Comparison of ENCODE assay signal across 1 cellular context in the genomic region with DNA sequence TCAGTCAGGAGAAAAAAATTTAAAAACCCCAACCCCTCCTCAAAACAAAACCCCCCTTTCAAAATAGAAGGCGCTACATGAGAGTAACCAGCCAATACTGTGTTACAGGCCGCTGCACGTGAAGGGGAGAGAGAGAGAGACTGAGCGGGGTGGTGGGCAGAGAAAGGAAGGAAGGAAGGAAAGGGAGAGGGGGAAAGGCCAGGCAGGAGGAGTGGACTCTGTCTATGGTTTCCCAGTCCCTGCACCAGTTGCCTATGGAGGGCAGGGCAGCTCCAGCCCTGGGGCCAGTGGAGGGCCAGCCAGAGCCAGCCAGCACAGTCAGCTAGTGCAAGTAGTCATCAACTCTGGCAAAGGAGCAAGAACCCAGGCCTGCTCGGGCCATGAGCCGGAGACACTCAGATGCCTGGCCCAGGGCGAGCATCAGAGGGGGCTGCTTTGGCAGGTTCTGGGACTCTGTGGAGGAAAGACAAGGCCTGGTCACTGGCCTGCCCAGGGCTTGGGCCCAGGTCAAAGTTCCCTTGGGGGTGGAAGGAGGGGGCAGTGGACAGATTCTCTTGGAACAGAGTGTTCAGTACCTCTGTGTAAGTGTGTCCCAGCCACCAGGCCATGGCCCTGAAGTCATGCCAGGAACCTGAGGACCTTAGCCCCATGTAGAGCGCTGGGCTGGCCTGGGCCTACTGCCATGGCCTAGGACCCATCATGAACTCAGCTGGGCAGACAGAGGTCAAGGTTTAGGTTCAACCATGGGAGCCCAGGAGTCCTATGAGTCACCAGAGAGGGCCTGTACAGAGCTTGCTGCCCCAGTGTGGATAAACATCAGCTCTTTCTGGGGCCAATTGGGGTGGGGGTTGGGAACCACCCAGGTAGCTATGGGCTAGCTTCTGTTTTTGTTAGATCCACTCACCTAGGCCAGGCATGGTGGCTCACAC.
TF ChIP-seq lines count a peak whose summit lies in the region.

No MANE protein-coding gene starts in this region.

TF ChIP-seq in HepG2, 621 proteins besides CTCF, POLR2A, EP300 and RAD21 (continued from another document and continues in another):
- no peak for TF ChIP-seq ETV6 (CRISPR knock-in tag; conservative IDR thresholded peaks at IDR 0.05)
- TF ChIP-seq, protein P1, sequence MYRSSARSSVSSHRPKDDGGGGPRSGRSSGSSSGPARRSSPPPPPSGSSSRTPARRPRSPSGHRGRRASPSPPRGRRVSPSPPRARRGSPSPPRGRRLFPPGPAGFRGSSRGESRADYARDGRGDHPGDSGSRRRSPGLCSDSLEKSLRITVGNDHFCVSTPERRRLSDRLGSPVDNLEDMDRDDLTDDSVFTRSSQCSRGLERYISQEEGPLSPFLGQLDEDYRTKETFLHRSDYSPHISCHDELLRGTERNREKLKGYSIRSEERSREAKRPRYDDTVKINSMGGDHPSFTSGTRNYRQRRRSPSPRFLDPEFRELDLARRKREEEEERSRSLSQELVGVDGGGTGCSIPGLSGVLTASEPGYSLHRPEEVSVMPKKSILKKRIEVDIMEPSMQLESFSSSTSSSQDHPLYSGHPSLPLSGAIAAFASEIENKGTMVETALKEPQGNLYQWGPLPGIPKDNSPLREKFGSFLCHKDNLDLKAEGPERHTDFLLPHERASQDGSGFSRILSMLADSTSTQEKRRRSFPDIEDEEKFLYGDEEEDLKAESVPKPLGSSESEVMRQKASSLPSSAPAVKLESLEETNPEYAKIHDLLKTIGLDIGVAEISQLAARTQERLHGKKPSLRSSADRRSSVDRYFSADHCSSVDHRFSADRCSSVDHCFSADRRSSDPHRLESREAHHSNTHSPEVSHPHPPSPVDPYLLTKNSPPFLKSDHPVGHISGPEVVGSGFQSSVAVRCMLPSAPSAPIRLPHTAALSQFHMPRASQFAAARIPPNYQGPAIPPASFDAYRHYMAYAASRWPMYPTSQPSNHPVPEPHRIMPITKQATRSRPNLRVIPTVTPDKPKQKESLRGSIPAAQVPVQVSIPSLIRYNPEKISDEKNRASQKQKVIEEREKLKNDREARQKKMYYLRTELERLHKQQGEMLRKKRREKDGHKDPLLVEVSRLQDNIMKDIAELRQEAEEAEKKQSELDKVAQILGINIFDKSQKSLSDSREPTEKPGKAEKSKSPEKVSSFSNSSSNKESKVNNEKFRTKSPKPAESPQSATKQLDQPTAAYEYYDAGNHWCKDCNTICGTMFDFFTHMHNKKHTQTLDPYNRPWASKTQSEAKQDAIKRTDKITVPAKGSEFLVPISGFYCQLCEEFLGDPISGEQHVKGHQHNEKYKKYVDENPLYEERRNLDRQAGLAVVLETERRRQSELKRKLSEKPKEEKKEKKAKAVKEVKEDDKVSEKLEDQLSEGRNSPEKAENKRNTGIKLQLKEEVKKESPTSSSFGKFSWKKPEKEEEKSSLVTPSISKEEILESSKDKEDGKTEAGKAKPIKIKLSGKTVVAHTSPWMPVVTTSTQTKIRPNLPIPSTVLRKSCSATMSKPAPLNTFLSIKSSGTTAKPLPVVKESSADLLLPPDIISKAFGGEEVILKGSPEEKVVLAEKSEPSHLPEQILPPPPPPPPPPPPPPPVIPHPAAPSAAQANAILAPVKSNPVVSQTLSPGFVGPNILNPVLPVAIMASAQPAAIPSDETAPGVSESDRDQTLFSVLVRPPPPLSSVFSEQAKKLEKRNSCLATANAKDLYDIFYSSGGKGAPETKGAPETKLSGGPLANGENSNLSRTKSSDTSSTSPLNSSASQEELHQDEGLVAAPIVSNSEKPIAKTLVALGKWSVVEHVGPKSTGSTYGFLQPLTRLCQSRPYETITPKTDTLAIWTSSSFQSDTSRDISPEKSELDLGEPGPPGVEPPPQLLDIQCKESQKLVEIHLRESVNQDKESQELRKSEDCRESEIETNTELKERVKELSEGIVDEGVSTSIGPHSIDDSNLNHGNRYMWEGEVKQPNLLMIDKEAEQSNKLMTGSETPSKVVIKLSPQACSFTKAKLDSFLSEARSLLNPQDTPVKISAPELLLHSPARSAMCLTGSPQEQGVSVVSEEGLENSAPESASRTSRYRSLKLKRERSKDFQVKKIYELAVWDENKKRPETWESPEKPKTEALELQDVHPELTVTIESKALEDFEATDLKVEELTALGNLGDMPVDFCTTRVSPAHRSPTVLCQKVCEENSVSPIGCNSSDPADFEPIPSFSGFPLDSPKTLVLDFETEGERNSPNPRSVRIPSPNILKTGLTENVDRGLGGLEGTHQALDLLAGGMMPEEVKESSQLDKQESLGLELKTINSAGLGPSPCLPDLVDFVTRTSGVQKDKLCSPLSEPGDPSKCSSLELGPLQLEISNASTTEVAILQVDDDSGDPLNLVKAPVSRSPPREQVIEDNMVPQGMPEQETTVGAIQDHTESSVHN (CRISPR knock-in tag; IDR thresholded peaks at IDR 0.05) = no peak
- no peak for TF ChIP-seq MAFG (CRISPR knock-in tag; IDR thresholded peaks at IDR 0.05)
- no peak for TF ChIP-seq SNRNP70 (IDR thresholded peaks at IDR 0.05; ENCODE audit: low read depth, low read length)
- TF ChIP-seq ARNT2 (CRISPR knock-in tag; IDR thresholded peaks at IDR 0.05; ENCODE audit: low read depth) = no peak
- peak; percentile 66; the same call in 1 of the 2 replicates for TF ChIP-seq ZNF878 (CRISPR knock-in tag; IDR thresholded peaks at IDR 0.05)
- TF ChIP-seq, protein P2, sequence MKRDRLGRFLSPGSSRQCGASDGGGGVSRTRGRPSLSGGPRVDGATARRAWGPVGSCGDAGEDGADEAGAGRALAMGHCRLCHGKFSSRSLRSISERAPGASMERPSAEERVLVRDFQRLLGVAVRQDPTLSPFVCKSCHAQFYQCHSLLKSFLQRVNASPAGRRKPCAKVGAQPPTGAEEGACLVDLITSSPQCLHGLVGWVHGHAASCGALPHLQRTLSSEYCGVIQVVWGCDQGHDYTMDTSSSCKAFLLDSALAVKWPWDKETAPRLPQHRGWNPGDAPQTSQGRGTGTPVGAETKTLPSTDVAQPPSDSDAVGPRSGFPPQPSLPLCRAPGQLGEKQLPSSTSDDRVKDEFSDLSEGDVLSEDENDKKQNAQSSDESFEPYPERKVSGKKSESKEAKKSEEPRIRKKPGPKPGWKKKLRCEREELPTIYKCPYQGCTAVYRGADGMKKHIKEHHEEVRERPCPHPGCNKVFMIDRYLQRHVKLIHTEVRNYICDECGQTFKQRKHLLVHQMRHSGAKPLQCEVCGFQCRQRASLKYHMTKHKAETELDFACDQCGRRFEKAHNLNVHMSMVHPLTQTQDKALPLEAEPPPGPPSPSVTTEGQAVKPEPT (CRISPR knock-in tag; IDR thresholded peaks at IDR 0.05; ENCODE audit: low read depth) = no peak
- TF ChIP-seq, protein P3, sequence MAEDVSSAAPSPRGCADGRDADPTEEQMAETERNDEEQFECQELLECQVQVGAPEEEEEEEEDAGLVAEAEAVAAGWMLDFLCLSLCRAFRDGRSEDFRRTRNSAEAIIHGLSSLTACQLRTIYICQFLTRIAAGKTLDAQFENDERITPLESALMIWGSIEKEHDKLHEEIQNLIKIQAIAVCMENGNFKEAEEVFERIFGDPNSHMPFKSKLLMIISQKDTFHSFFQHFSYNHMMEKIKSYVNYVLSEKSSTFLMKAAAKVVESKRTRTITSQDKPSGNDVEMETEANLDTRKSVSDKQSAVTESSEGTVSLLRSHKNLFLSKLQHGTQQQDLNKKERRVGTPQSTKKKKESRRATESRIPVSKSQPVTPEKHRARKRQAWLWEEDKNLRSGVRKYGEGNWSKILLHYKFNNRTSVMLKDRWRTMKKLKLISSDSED (CRISPR knock-in tag; IDR thresholded peaks at IDR 0.05) = no peak
- peak; percentile 71; the same call in 1 of the 3 replicates for TF ChIP-seq MXI1 (IDR thresholded peaks at IDR 0.05; ENCODE audit: borderline replicate concordance, low read depth, low read length)
- peak; percentile 74 for TF ChIP-seq POGZ (CRISPR knock-in tag; IDR thresholded peaks at IDR 0.05)
- no peak for TF ChIP-seq CBX5 (CRISPR knock-in tag; IDR thresholded peaks at IDR 0.05; ENCODE audit: borderline replicate concordance)
- TF ChIP-seq, protein P4, sequence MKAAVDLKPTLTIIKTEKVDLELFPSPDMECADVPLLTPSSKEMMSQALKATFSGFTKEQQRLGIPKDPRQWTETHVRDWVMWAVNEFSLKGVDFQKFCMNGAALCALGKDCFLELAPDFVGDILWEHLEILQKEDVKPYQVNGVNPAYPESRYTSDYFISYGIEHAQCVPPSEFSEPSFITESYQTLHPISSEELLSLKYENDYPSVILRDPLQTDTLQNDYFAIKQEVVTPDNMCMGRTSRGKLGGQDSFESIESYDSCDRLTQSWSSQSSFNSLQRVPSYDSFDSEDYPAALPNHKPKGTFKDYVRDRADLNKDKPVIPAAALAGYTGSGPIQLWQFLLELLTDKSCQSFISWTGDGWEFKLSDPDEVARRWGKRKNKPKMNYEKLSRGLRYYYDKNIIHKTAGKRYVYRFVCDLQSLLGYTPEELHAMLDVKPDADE (CRISPR knock-in tag; IDR thresholded peaks at IDR 0.05) = no peak
- TF ChIP-seq, protein P5, sequence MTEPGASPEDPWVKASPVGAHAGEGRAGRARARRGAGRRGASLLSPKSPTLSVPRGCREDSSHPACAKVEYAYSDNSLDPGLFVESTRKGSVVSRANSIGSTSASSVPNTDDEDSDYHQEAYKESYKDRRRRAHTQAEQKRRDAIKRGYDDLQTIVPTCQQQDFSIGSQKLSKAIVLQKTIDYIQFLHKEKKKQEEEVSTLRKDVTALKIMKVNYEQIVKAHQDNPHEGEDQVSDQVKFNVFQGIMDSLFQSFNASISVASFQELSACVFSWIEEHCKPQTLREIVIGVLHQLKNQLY (CRISPR knock-in tag; IDR thresholded peaks at IDR 0.05) = no peak
- TF ChIP-seq RFX3 (CRISPR knock-in tag; IDR thresholded peaks at IDR 0.05) = no peak
- no peak for TF ChIP-seq POLR2G (IDR thresholded peaks at IDR 0.05; ENCODE audit: low read depth, low read length)
- peak; percentile 35; the same call in 1 of the 2 replicates for TF ChIP-seq FOXO1 (CRISPR knock-in tag; IDR thresholded peaks at IDR 0.05)
- no peak for TF ChIP-seq PRPF4 (IDR thresholded peaks at IDR 0.05; ENCODE audit: low read depth, low read length, poor library complexity, severe bottlenecking)
- no peak; the same call in none of the 2 replicates for TF ChIP-seq FOXA3 (CRISPR knock-in tag; IDR thresholded peaks at IDR 0.05)
- TF ChIP-seq MAF1 (CRISPR knock-in tag; IDR thresholded peaks at IDR 0.05; ENCODE audit: borderline replicate concordance) = no peak
- TF ChIP-seq, protein P6, sequence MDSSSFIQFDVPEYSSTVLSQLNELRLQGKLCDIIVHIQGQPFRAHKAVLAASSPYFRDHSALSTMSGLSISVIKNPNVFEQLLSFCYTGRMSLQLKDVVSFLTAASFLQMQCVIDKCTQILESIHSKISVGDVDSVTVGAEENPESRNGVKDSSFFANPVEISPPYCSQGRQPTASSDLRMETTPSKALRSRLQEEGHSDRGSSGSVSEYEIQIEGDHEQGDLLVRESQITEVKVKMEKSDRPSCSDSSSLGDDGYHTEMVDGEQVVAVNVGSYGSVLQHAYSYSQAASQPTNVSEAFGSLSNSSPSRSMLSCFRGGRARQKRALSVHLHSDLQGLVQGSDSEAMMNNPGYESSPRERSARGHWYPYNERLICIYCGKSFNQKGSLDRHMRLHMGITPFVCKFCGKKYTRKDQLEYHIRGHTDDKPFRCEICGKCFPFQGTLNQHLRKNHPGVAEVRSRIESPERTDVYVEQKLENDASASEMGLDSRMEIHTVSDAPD (CRISPR knock-in tag; IDR thresholded peaks at IDR 0.05) = no peak
- no peak for TF ChIP-seq ZNF333 (CRISPR knock-in tag; IDR thresholded peaks at IDR 0.05; ENCODE audit: borderline replicate concordance)
- TF ChIP-seq NCOA5 (CRISPR knock-in tag; IDR thresholded peaks at IDR 0.05) = no peak
- no peak for TF ChIP-seq ZFP82 (CRISPR knock-in tag; IDR thresholded peaks at IDR 0.05; ENCODE audit: borderline replicate concordance)
- TF ChIP-seq RFX5 (IDR thresholded peaks at IDR 0.05; ENCODE audit: low read depth, low read length) = no peak
- TF ChIP-seq, protein P7, sequence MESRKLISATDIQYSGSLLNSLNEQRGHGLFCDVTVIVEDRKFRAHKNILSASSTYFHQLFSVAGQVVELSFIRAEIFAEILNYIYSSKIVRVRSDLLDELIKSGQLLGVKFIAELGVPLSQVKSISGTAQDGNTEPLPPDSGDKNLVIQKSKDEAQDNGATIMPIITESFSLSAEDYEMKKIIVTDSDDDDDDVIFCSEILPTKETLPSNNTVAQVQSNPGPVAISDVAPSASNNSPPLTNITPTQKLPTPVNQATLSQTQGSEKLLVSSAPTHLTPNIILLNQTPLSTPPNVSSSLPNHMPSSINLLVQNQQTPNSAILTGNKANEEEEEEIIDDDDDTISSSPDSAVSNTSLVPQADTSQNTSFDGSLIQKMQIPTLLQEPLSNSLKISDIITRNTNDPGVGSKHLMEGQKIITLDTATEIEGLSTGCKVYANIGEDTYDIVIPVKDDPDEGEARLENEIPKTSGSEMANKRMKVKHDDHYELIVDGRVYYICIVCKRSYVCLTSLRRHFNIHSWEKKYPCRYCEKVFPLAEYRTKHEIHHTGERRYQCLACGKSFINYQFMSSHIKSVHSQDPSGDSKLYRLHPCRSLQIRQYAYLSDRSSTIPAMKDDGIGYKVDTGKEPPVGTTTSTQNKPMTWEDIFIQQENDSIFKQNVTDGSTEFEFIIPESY (CRISPR knock-in tag; IDR thresholded peaks at IDR 0.05) = peak; percentile 86; the same call in 1 of the 2 replicates
- TF ChIP-seq, protein P8, sequence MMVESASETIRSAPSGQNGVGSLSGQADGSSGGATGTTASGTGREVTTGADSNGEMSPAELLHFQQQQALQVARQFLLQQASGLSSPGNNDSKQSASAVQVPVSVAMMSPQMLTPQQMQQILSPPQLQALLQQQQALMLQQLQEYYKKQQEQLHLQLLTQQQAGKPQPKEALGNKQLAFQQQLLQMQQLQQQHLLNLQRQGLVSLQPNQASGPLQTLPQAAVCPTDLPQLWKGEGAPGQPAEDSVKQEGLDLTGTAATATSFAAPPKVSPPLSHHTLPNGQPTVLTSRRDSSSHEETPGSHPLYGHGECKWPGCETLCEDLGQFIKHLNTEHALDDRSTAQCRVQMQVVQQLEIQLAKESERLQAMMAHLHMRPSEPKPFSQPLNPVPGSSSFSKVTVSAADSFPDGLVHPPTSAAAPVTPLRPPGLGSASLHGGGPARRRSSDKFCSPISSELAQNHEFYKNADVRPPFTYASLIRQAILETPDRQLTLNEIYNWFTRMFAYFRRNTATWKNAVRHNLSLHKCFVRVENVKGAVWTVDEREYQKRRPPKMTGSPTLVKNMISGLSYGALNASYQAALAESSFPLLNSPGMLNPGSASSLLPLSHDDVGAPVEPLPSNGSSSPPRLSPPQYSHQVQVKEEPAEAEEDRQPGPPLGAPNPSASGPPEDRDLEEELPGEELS (CRISPR knock-in tag; IDR thresholded peaks at IDR 0.05) = peak; percentile 55
- TF ChIP-seq FOXK1 (CRISPR knock-in tag; IDR thresholded peaks at IDR 0.05; ENCODE audit: borderline replicate concordance, low read depth) = no peak
- no peak for TF ChIP-seq MEIS1 (CRISPR knock-in tag; IDR thresholded peaks at IDR 0.05; ENCODE audit: borderline replicate concordance)
- TF ChIP-seq, protein P9, sequence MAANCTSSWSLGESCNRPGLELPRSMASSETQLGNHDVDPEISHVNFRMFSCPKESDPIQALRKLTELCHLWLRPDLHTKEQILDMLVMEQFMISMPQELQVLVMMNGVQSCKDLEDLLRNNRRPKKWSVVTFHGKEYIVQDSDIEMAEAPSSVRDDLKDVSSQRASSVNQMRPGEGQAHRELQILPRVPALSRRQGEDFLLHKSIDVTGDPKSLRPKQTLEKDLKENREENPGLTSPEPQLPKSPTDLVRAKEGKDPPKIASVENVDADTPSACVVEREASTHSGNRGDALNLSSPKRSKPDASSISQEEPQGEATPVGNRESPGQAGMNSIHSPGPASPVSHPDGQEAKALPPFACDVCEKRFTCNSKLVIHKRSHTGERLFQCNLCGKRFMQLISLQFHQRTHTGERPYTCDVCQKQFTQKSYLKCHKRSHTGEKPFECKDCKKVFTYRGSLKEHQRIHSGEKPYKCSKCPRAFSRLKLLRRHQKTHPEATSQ (CRISPR knock-in tag; IDR thresholded peaks at IDR 0.05; ENCODE audit: borderline replicate concordance) = no peak
- TF ChIP-seq HES4 (CRISPR knock-in tag; IDR thresholded peaks at IDR 0.05; ENCODE audit: borderline replicate concordance) = no peak
- TF ChIP-seq CBX1 (IDR thresholded peaks at IDR 0.05; ENCODE audit: low read depth) = no peak
- TF ChIP-seq MAZ (IDR thresholded peaks at IDR 0.05; ENCODE audit: borderline replicate concordance, low read depth, low read length) = no peak
- TF ChIP-seq MAZ (CRISPR knock-in tag; IDR thresholded peaks at IDR 0.05; ENCODE audit: low read depth) = no peak
- TF ChIP-seq ZBTB38 (CRISPR knock-in tag; IDR thresholded peaks at IDR 0.05) = peak; percentile 78
